36 cellular contexts compared by ENCODE assay signal in genomic region chr11:85903406-85903805, GRCh38. TPM values are rescaled to one million over a fixed set of nuclear protein-coding genes. Genes with fewer than 3 reads are reported as not detected.
"Had no signal": no experiment of that assay in that cellular context is flagged by ENCODE, and none has a peak within 500 bp of the region (broad histone marks: within the 10 kb centered on the region; RNA-seq: fewer than 3 reads in every experiment).

No MANE protein-coding gene starts in this region.

- H3K36me3 ChIP-seq: esophagus muscularis mucosa, gastroesophageal sphincter, heart left ventricle, neural progenitor cell, right lobe of liver, stomach, thyroid gland had no signal

- H3K4me3 ChIP-seq: dorsolateral prefrontal cortex, esophagus muscularis mucosa, gastroesophageal sphincter, heart left ventricle, hepatocyte, lung, mucosa of descending colon, neural progenitor cell, right lobe of liver, stomach, thyroid gland had no signal

- H3K36me3 Mint-ChIP-seq: memory B cell; mesothelial cell of epicardium; naive B cell; natural killer cell treated with Interleukin-12 subunit alpha and Interleukin-12 subunit beta and Interleukin-15 and Interleukin-18, amount 100 ng/mL, for 72 hours; neural progenitor cell; stimulated activated effector memory CD8-positive, alpha-beta T cell treated with anti-CD3 and anti-CD28 coated beads, Interleukin-12 subunit alpha, Interleukin-12 subunit beta, amount 100 ng/mL, for 72 hours; type B pancreatic cell had no signal

- H3K4me2 ChIP-seq: hepatocyte, neural progenitor cell had no signal

- H2AFZ ChIP-seq: hepatocyte, neural progenitor cell, parathyroid adenoma had no signal

- H3K9ac ChIP-seq: neural progenitor cell, parathyroid adenoma had no signal

- H3K27me3 Mint-ChIP-seq: naive B cell, progenitor cell of endocrine pancreas, type B pancreatic cell had no signal

- H3K27ac ChIP-seq: dorsolateral prefrontal cortex, esophagus muscularis mucosa, foreskin keratinocyte, gastroesophageal sphincter, heart left ventricle, hepatocyte, neural progenitor cell, parathyroid adenoma, right lobe of liver, stomach, thyroid gland had no signal

- H3K9me3 Mint-ChIP-seq: memory B cell; mesothelial cell of epicardium; naive B cell; natural killer cell treated with Interleukin-12 subunit alpha and Interleukin-12 subunit beta and Interleukin-15 and Interleukin-18, amount 100 ng/mL, for 72 hours; neural progenitor cell; stimulated activated effector memory CD8-positive, alpha-beta T cell treated with anti-CD3 and anti-CD28 coated beads, Interleukin-12 subunit alpha, Interleukin-12 subunit beta, amount 100 ng/mL, for 72 hours; type B pancreatic cell had no signal

- H3K4me3 Mint-ChIP-seq: memory B cell; mesothelial cell of epicardium; naive B cell; natural killer cell treated with Interleukin-12 subunit alpha and Interleukin-12 subunit beta and Interleukin-15 and Interleukin-18, amount 100 ng/mL, for 72 hours; neural progenitor cell; stimulated activated effector memory CD8-positive, alpha-beta T cell treated with anti-CD3 and anti-CD28 coated beads, Interleukin-12 subunit alpha, Interleukin-12 subunit beta, amount 100 ng/mL, for 72 hours; type B pancreatic cell had no signal

- H3K4me1 Mint-ChIP-seq: memory B cell; mesothelial cell of epicardium; naive B cell; neural progenitor cell; stimulated activated effector memory CD8-positive, alpha-beta T cell treated with anti-CD3 and anti-CD28 coated beads, Interleukin-12 subunit alpha, Interleukin-12 subunit beta, amount 100 ng/mL, for 72 hours had no signal

- H3K27ac Mint-ChIP-seq: memory B cell; mesothelial cell of epicardium; naive B cell; natural killer cell treated with Interleukin-12 subunit alpha and Interleukin-12 subunit beta and Interleukin-15 and Interleukin-18, amount 100 ng/mL, for 72 hours; neural progenitor cell; progenitor cell of endocrine pancreas; stimulated activated effector memory CD8-positive, alpha-beta T cell treated with anti-CD3 and anti-CD28 coated beads, Interleukin-12 subunit alpha, Interleukin-12 subunit beta, amount 100 ng/mL, for 72 hours; type B pancreatic cell had no signal

- DNase-seq: cortex of kidney; dorsolateral prefrontal cortex; effector CD8-positive, alpha-beta T cell; foreskin keratinocyte; heart left ventricle; kidney; mucosa of descending colon; naive B cell; right lobe of liver; stimulated activated CD4-positive, alpha-beta T cell treated with anti-CD3 and anti-CD28 coated beads, Interleukin-2, amount 100 ng/mL, for 24 hours; stimulated activated CD4-positive, alpha-beta T cell treated with anti-CD3 and anti-CD28 coated beads, Interleukin-4, amount 100 ng/mL, for 24 hours; stimulated activated naive CD4-positive, alpha-beta T cell treated with Interleukin-2 at 50 U/mL for 16 hours; stomach; thyroid gland had no signal

- H3K27me3 ChIP-seq: dorsolateral prefrontal cortex, esophagus muscularis mucosa, gastroesophageal sphincter, heart left ventricle, hepatocyte, neural progenitor cell, right lobe of liver, stomach, thyroid gland had no signal

- H3K79me2 ChIP-seq: hepatocyte, parathyroid adenoma had no signal

- H3K4me1 ChIP-seq: esophagus muscularis mucosa, foreskin keratinocyte, gastroesophageal sphincter, neural progenitor cell, parathyroid adenoma, right lobe of liver, stomach, thyroid gland had no signal

- H3K9me3 ChIP-seq: esophagus muscularis mucosa, gastroesophageal sphincter, heart left ventricle, mucosa of descending colon, right lobe of liver, stomach, thyroid gland had no signal

- ATAC-seq: foreskin keratinocyte; gastroesophageal sphincter; heart left ventricle; left lobe of liver; mucosa of descending colon; natural killer cell treated with Interleukin-12 subunit alpha and Interleukin-12 subunit beta and Interleukin-15 and Interleukin-18, amount 100 ng/mL, for 72 hours; right lobe of liver; stimulated activated effector memory CD8-positive, alpha-beta T cell treated with anti-CD3 and anti-CD28 coated beads, Interleukin-12 subunit alpha, Interleukin-12 subunit beta, amount 100 ng/mL, for 72 hours had no signal

RNA-seq across cellular contexts. Expression of gene CCDC83, which starts 48.2 kb away (rescaled TPM):
- total RNA-seq: endothelial cell of umbilical vein; epithelial cell of proximal tubule; esophagus muscularis mucosa; foreskin keratinocyte; gastroesophageal sphincter; heart left ventricle; hepatocyte; kidney; left lobe of liver; liver; lung; mesothelial cell of epicardium; mucosa of descending colon; natural killer cell treated with Interleukin-12 subunit alpha and Interleukin-12 subunit beta and Interleukin-15 and Interleukin-18, amount 100 ng/mL, for 72 hours; osteoblast; progenitor cell of endocrine pancreas; right lobe of liver; skeletal muscle tissue; subcutaneous adipose tissue; temporal lobe; thyroid gland; urinary bladder had no signal
- polyA plus RNA-seq: endothelial cell of umbilical vein, fibroblast of lung, foreskin keratinocyte, heart left ventricle, hepatocyte, liver, lung, stomach, urinary bladder had no signal
